Comparison of ENCODE assay signal across 8 cellular contexts in genomic region chrX:110001702-110002299, GRCh38. TPM values are rescaled to one million over a fixed set of nuclear protein-coding genes. Genes with fewer than 3 reads are reported as not detected.
DNase-seq lines count a peak whose midpoint lies in the region; ATAC-seq and TF ChIP-seq lines count a peak whose summit lies in the region.

No MANE protein-coding gene starts in this region.

- H3K9ac ChIP-seq in OCI-LY3 (ENCODE audit: low read length) = peak overlapping the region; percentile 95

- H3K27me3 ChIP-seq in OCI-LY3 (ENCODE audit: low read depth, low read length) = no peaks in the 10 kb centered on the region
- H3K27me3 ChIP-seq in gastrocnemius medialis = no peaks in the 10 kb centered on the region

- H3K36me3 ChIP-seq in OCI-LY3 (replicated peaks; ENCODE audit: low read depth, low read length) = peaks cover 4% of the 10 kb centered on the region
- H3K36me3 ChIP-seq in gastrocnemius medialis = no peaks in the 10 kb centered on the region

- no peaks in the 10 kb centered on the region for H4K20me1 ChIP-seq in OCI-LY3 (ENCODE audit: insufficient read depth, low read length)

- peaks cover 34% of the 10 kb centered on the region for H3K4me1 ChIP-seq in OCI-LY3 (ENCODE audit: low read length)
- H3K4me1 ChIP-seq in gastrocnemius medialis = peaks cover 13 to 14% of the 10 kb centered on the region in 2 donors

- peak overlapping the region; percentile 78 for H2AFZ ChIP-seq in OCI-LY3 (ENCODE audit: low read depth, low read length)

- peak overlapping the region; percentile 85 for H3K27ac ChIP-seq in OCI-LY3 (ENCODE audit: low read length)
- H3K27ac ChIP-seq in gastrocnemius medialis = peak overlapping the region; percentile 88 to 92 (median 91)

- peak overlapping the region; percentile 87 for H3K4me2 ChIP-seq in OCI-LY3 (ENCODE audit: low read length)

- H3K4me3 ChIP-seq in OCI-LY3 (ENCODE audit: low read length) = peak overlapping the region; percentile 94
- peak overlapping the region; percentile 62 for H3K4me3 ChIP-seq in epithelial cell of proximal tubule (ENCODE audit: low read depth, low read length)
- H3K4me3 ChIP-seq in gastrocnemius medialis = peak overlapping the region; percentile 54 to 71 (median 67)

- ATAC-seq in GM21529 (IDR thresholded peaks at IDR 0.05; ENCODE audit: unreplicated experiment) (peak; percentile 2), gastrocnemius medialis (no peak)

- in situ Hi-C loops in gastrocnemius medialis (cut with MboI; ENCODE audit: low sequenced_read_pairs in 4 of 4) = no loop called here

- intact Hi-C loops in gastrocnemius medialis (cut with DNase I; ENCODE audit: low total_unique reads) = loop anchor here (5.0 kb wide), 4 partner anchors 126 to 396 kb away; partner anchors contain the start of gene ACSL4

- TF ChIP-seq POLR2A in gastrocnemius medialis (IDR thresholded peaks at IDR 0.05) = no peak

- POLR2A ChIA-PET in GM10248 (lab: Yijun Ruan, JAX) = no interaction called here

- CTCF ChIA-PET in GM10248 (lab: Yijun Ruan, JAX) = interaction anchor here (1.0 to 1.6 kb wide), 4 partner anchors 10 to 145 kb away, joined by 3 to 5 read pairs (median 3); no protein-coding TSS in a partner anchor

- DNase-seq in epithelial cell of proximal tubule (ENCODE audit: low read depth) (no peak), gastrocnemius medialis (no peak), GM10248 (ENCODE audit: extremely low spot score) (no peak), A172 (ENCODE audit: low spot score) (no peak), cerebellar nuclear complex (lab: John Stamatoyannopoulos, UW) (no peak)
- DNase-seq in stimulated activated CD4-positive, alpha-beta T cell treated with anti-CD3 and anti-CD28 coated beads, Interleukin-4, amount 100 ng/mL, for 24 hours = no peak

- H3K9me3 ChIP-seq in OCI-LY3 (ENCODE audit: insufficient read depth, low read length) = no peaks in the 10 kb centered on the region
- H3K9me3 ChIP-seq in gastrocnemius medialis = no peaks in the 10 kb centered on the region

- no peak for TF ChIP-seq CTCF in OCI-LY3 (IDR thresholded peaks at IDR 0.05; ENCODE audit: low read depth, low read length)
- no peak for TF ChIP-seq CTCF in epithelial cell of proximal tubule (conservative IDR thresholded peaks at IDR 0.05; ENCODE audit: low read depth, low read length)
- TF ChIP-seq CTCF in gastrocnemius medialis (IDR thresholded peaks at IDR 0.05 in 4 of 5, conservative IDR thresholded peaks at IDR 0.05 in 1 of 5) = no peak
- no peak for TF ChIP-seq CTCF in GM10248 (IDR thresholded peaks at IDR 0.05; ENCODE audit: control extremely low read depth, extremely low read depth, low read depth, missing control alignments)

- H3K79me2 ChIP-seq in OCI-LY3 (ENCODE audit: low read length) = peaks cover 36% of the 10 kb centered on the region

RNA-seq across cellular contexts. Expression of gene TMEM164, which starts 1.1 kb away (rescaled TPM):
- total RNA-seq in epithelial cell of proximal tubule (8.4 and 12.8 TPM in 2 replicates), gastrocnemius medialis (10 to 100 TPM; 40.1 to 61.2 (median 47.3) TPM)
- total RNA-seq in A172 (2014; rRNA removed; shearing (Covaris generic)) = 6.5 and 9.6 TPM in 2 replicates
